In genomic region chr17:76384222-76384986, GRCh38 we compare ENCODE assay signal across 8 cellular contexts. TPM values are rescaled to one million over a fixed set of nuclear protein-coding genes. Genes with fewer than 3 reads are reported as not detected.
DNase-seq lines count a peak whose midpoint lies in the region; ATAC-seq, FAIRE-seq and TF ChIP-seq lines count a peak whose summit lies in the region.

A gene with protein sequence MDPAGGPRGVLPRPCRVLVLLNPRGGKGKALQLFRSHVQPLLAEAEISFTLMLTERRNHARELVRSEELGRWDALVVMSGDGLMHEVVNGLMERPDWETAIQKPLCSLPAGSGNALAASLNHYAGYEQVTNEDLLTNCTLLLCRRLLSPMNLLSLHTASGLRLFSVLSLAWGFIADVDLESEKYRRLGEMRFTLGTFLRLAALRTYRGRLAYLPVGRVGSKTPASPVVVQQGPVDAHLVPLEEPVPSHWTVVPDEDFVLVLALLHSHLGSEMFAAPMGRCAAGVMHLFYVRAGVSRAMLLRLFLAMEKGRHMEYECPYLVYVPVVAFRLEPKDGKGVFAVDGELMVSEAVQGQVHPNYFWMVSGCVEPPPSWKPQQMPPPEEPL (plus strand): TSS chr17:76384609. CDS start chr17:76385645, 1,036 bp downstream.

- H3K9me3 Mint-ChIP-seq in CD4-positive, alpha-beta T cell, result no peaks in the 10 kb centered on the region
- H3K9me3 Mint-ChIP-seq in T-helper 2 cell treated with Interferon-gamma antibody and Interleukin-4, amounts not matched to agents 5 μg/mL and 100 μg/mL, for 36 hours, result no peaks in the 10 kb centered on the region

- in situ Hi-C loops in K562 (cut with MboI), result no loop called here

- TF ChIP-seq RAD21 in K562 (CRISPR knock-in tag; conservative IDR thresholded peaks at IDR 0.05 in 1 of 2, IDR thresholded peaks at IDR 0.05 in 1 of 2), result no peak

- DNase-seq in CD4-positive, alpha-beta T cell, result peak in 8 of 10 experiments; percentile 23 to 65 (median 43)
- DNase-seq in HuH-7.5 (ENCODE audit: low spot score) (peak; percentile 86), K562 (ENCODE audit: extremely low read depth in 1 of 4, low spot score in 3 of 4) (peak; percentile 87 to 92 (median 90)), occipital lobe (lab: John Stamatoyannopoulos, UW) (no peak)
- DNase-seq in T-helper 2 cell treated with Interferon-gamma antibody and Interleukin-4, amounts not matched to agents 5 μg/mL and 100 μg/mL, for 36 hours (ENCODE audit: low spot score), result peak; percentile 83

- peaks cover 27% of the 10 kb centered on the region; the same call in 2 of the 3 replicates for H3K36me3 ChIP-seq in K562 (ENCODE audit: control insufficient read depth, insufficient read depth, low read length)

- under 1% methylated on average over 98 of the region's 118 CpGs for WGBS in K562 (ENCODE audit: insufficient coverage, low coverage, missing lambda C conversion rate)

- TSS peak; percentile 67 for BruUV-seq in K562 (replicated peaks; lab: Mats Ljungman, UMichigan)

- H3K9me1 ChIP-seq in K562 (ENCODE audit: control insufficient read depth, insufficient read depth, low read length), result no peaks in the 10 kb centered on the region

- H3K27me3 Mint-ChIP-seq in CD4-positive, alpha-beta T cell, result peaks cover 4% of the 10 kb centered on the region
- no peaks in the 10 kb centered on the region for H3K27me3 Mint-ChIP-seq in T-helper 2 cell treated with Interferon-gamma antibody and Interleukin-4, amounts not matched to agents 5 μg/mL and 100 μg/mL, for 36 hours (ENCODE audit: low read depth)

- H3K9ac ChIP-seq in K562 (ENCODE audit: insufficient read depth in 1 of 2, low read depth in 2 of 2, low read length in 2 of 2), result peak within 1 kb of the TSS; percentile 84 to 96

- no peak within 1 kb of the TSS for H3K27ac Mint-ChIP-seq in CD4-positive, alpha-beta T cell
- H3K27ac Mint-ChIP-seq in T-helper 2 cell treated with Interferon-gamma antibody and Interleukin-4, amounts not matched to agents 5 μg/mL and 100 μg/mL, for 36 hours, result peak within 1 kb of the TSS; percentile 87

- peak within 1 kb of the TSS; percentile 94 for H2AFZ ChIP-seq in K562 (ENCODE audit: low read depth, low read length)

- peak; percentile 40 for ATAC-seq in CD4-positive, alpha-beta T cell (ENCODE audit: poor library complexity)
- peak; percentile 57 for ATAC-seq in GM19452 (IDR thresholded peaks at IDR 0.05; ENCODE audit: unreplicated experiment)
- ATAC-seq in K562, result peak; percentile 80

- H3K4me1 ChIP-seq in K562 (replicated peaks in 1 of 2; ENCODE audit: control insufficient read depth in 2 of 2, insufficient read depth in 2 of 2, low read length in 2 of 2), result peaks cover 14 to 66% of the 10 kb centered on the region in 2 experiments

- intact Hi-C loops in CD4-positive, alpha-beta T cell (cut with DNase I, micrococcal nuclease), result loop anchor here (2.0 to 10.0 kb wide), 2 partner anchors 32 to 400 kb away; partner anchors contain the start of gene PRPSAP1 (in 1 of the 2)
- intact Hi-C loops in K562 (cut with micrococcal nuclease), result loop anchor here (2.0 kb wide), 1 partner anchor 30 kb away; no protein-coding TSS in a partner anchor

- H3K27ac ChIP-seq in CD4-positive, alpha-beta T cell (ENCODE audit: low read depth, low read length), result no peak within 1 kb of the TSS
- peak within 1 kb of the TSS; percentile 93 for H3K27ac ChIP-seq in K562 (ENCODE audit: extremely low read depth, low read depth, low read length)
- H3K27ac ChIP-seq in skin epidermis, result peak within 1 kb of the TSS; percentile 42 to 96 (median 85)

- H4K20me1 ChIP-seq in K562 (replicated peaks; ENCODE audit: control insufficient read depth, insufficient read depth, low read length), result no peaks in the 10 kb centered on the region

- H3K36me3 Mint-ChIP-seq in CD4-positive, alpha-beta T cell (ENCODE audit: low read depth), result peaks cover 4% of the 10 kb centered on the region
- H3K36me3 Mint-ChIP-seq in T-helper 2 cell treated with Interferon-gamma antibody and Interleukin-4, amounts not matched to agents 5 μg/mL and 100 μg/mL, for 36 hours (ENCODE audit: low read depth), result no peaks in the 10 kb centered on the region

- FAIRE-seq in K562 (lab: Jason Lieb, UNC), result peak; percentile 52

- H3K9me3 ChIP-seq in CD4-positive, alpha-beta T cell (ENCODE audit: control insufficient read depth, low read length), result no peaks in the 10 kb centered on the region
- H3K9me3 ChIP-seq in K562 (replicated peaks; ENCODE audit: control insufficient read depth, insufficient read depth, low read depth, low read length), result no peaks in the 10 kb centered on the region

- CTCF ChIA-PET in CD4-positive, alpha-beta T cell (lab: Charles Lee), result interaction anchor here (1.3 to 3.6 kb wide), 5 partner anchors 14 to 119 kb away, joined by 3 to 31 read pairs (median 11); partner anchors contain the start of genes PRPSAP1 and UBALD2
- CTCF ChIA-PET in K562 (lab: Yijun Ruan, JAX; ENCODE audit: low intra/inter-chr PET ratio), result interaction anchor here (1.2 kb wide), 1 partner anchor 14 kb away, joined by 4 read pairs; no protein-coding TSS in a partner anchor

- H3K4me3 Mint-ChIP-seq in CD4-positive, alpha-beta T cell, result peak within 1 kb of the TSS; percentile 92
- peak within 1 kb of the TSS; percentile 92 for H3K4me3 Mint-ChIP-seq in T-helper 2 cell treated with Interferon-gamma antibody and Interleukin-4, amounts not matched to agents 5 μg/mL and 100 μg/mL, for 36 hours

- no peak for TF ChIP-seq EP300 in K562 (IDR thresholded peaks at IDR 0.05; ENCODE audit: low read length)

- H3K4me2 ChIP-seq in K562 (ENCODE audit: insufficient read depth, low read length), result peak within 1 kb of the TSS; percentile 88

- peaks cover 4% of the 10 kb centered on the region for H3K27me3 ChIP-seq in CD4-positive, alpha-beta T cell (ENCODE audit: control insufficient read depth, insufficient read depth, low read length)
- no peaks in the 10 kb centered on the region for H3K27me3 ChIP-seq in K562 (ENCODE audit: control insufficient read depth in 2 of 2, insufficient read depth in 2 of 2, low read length in 2 of 2)

- peak within 1 kb of the TSS; percentile 74 for H3K4me3 ChIP-seq in K562
- H3K4me3 ChIP-seq in iPS-11a (ENCODE audit: low read depth, low read length), result peak within 1 kb of the TSS; percentile 30
- peak within 1 kb of the TSS; percentile 51 to 77 (median 69) for H3K4me3 ChIP-seq in skin epidermis

- H3K4me1 Mint-ChIP-seq in CD4-positive, alpha-beta T cell (ENCODE audit: low read depth), result peaks cover 6% of the 10 kb centered on the region
- H3K4me1 Mint-ChIP-seq in T-helper 2 cell treated with Interferon-gamma antibody and Interleukin-4, amounts not matched to agents 5 μg/mL and 100 μg/mL, for 36 hours (ENCODE audit: low read depth), result peaks cover 7% of the 10 kb centered on the region

- POLR2A ChIA-PET in CD4-positive, alpha-beta T cell (lab: Charles Lee), result interaction anchor here (0.7 to 4.8 kb wide), 7 partner anchors 14 to 404 kb away, joined by 3 to 37 read pairs (median 4); partner anchors contain the start of genes PRPSAP1 and RHBDF2
- POLR2A ChIA-PET in K562 (lab: Yijun Ruan, JAX), result interaction anchor here (0.6 to 3.0 kb wide), 17 partner anchors 9 to 352 kb away, joined by 3 to 15 read pairs (median 4); partner anchors contain the start of gene PRPSAP1

- no peak for TF ChIP-seq CTCF in CD4-positive, alpha-beta T cell (IDR thresholded peaks at IDR 0.05)
- no peak for TF ChIP-seq CTCF in K562 (IDR thresholded peaks at IDR 0.05 in 2 of 3, conservative IDR thresholded peaks at IDR 0.05 in 1 of 3; ENCODE audit: insufficient read depth in 2 of 3, low read depth in 1 of 3, low read length in 3 of 3)

- peak; percentile 80 for TF ChIP-seq POLR2A in K562 (conservative IDR thresholded peaks at IDR 0.05)

- H3K79me2 ChIP-seq in K562 (ENCODE audit: control insufficient read depth, insufficient read depth, low read length), result peaks cover 37% of the 10 kb centered on the region

TF ChIP-seq in K562, 482 proteins besides CTCF, POLR2A, EP300 and RAD21 (continues in another document):
- TF ChIP-seq ZNF280A (IDR thresholded peaks at IDR 0.05; ENCODE audit: low read depth, partially characterized antibody), result no peak
- TF ChIP-seq SP2 (IDR thresholded peaks at IDR 0.05; ENCODE audit: extremely low read depth, low read depth, low read length, poor library complexity, severe bottlenecking), result no peak
- TF ChIP-seq JUN (IDR thresholded peaks at IDR 0.05; ENCODE audit: borderline replicate concordance, low read depth, low read length), result peak; percentile 38; the same call in 1 of the 2 replicates
- no peak for TF ChIP-seq JUN (CRISPR knock-in tag; IDR thresholded peaks at IDR 0.05; ENCODE audit: borderline replicate concordance)
- TF ChIP-seq SP1 (CRISPR knock-in tag; IDR thresholded peaks at IDR 0.05), result 0 out of 2 replicates have a peak, but pooled peaks have one; percentile 62

RNA-seq across cellular contexts. Expression of the gene that starts here (rescaled TPM):
- total RNA-seq in CD4-positive, alpha-beta T cell, result 1 to 10 TPM in 1 of 2 experiments, under 1 TPM in 1; 0.45 to 1.1 TPM
- 17.0 and 55.7 TPM in 2 replicates for total RNA-seq in K562 (2011; cell fraction: chromatin; rRNA removed; ENCODE audit: low replicate concordance)
- 66.3 and 72.5 TPM in 2 replicates for total RNA-seq in K562 (2011; cell fraction: nucleolus; rRNA removed)
- 31.6 and 33.4 TPM in 2 replicates for total RNA-seq in K562 (2011; cell fraction: nucleoplasm; rRNA removed)
- total RNA-seq in K562 (2014; rRNA removed) (60.3 and 69.6 TPM in 2 replicates), K562 (2014; rRNA removed; fragmentation: Illumina TruSeq; extraction: Trizol) (5.6 and 8.0 TPM in 2 replicates), K562 (2015; rRNA removed; fragmentation: Illumina TruSeq; extraction: Trizol) (14.1 and 14.9 TPM in 2 replicates), K562 (2021) (56.2 and 58.2 TPM in 2 replicates), occipital lobe (0.78 TPM)
- polyA plus RNA-seq in K562 (2011; rRNA removed) (20.2 and 21.6 TPM in 2 replicates), K562 (2014; fragmentation: Illumina TruSeq; extraction: Trizol) (14.5 and 25.0 TPM in 2 replicates), K562 (2014; fragmentation: Nextera tagmentation; extraction: Ambion mirVana) (1 to 10 TPM in 1 of 2 experiments, under 1 TPM in 1; 0.21 to 1.9 TPM), K562 (2014; rRNA removed) (45.3 and 51.4 TPM in 2 replicates)
- 25.9 and 63.1 TPM in 2 replicates for polyA plus RNA-seq in K562 (2011; cell fraction: cytosol; rRNA removed)
- polyA plus RNA-seq in K562 (2011; cell fraction: nucleus; rRNA removed), result 93.7 and 187 TPM in 2 replicates
- 26.8 and 28.6 TPM in 2 replicates for polyA plus RNA-seq in K562 (2012)
- polyA minus RNA-seq in K562 (2011; rRNA and poly(A)+ RNA removed), result 3.0 and 8.2 TPM in 2 replicates
- polyA minus RNA-seq in K562 (2011; cell fraction: cytosol; rRNA and poly(A)+ RNA removed), result 11.8 and 12.5 TPM in 2 replicates
- 19.1 and 19.3 TPM in 2 replicates for polyA minus RNA-seq in K562 (2011; cell fraction: nucleus; rRNA and poly(A)+ RNA removed)
